17 cellular contexts compared by ENCODE assay signal in genomic region chr17:19354123-19354522, GRCh38. TPM values are rescaled to one million over a fixed set of nuclear protein-coding genes. Genes with fewer than 3 reads are reported as not detected.
DNase-seq lines count a peak whose midpoint lies in the region; ATAC-seq, FAIRE-seq and TF ChIP-seq lines count a peak whose summit lies in the region.
"Had no signal": no experiment of that assay in that cellular context is flagged by ENCODE, and none has a peak within 500 bp of the region (broad histone marks: within the 10 kb centered on the region; RNA-seq: fewer than 3 reads in every experiment).

No MANE protein-coding gene starts in this region.

- H3K4me3 ChIP-seq in A549 (no peak overlapping the region), HFF-Myc (replicated peaks; ENCODE audit: low read depth, low read length) (no peak overlapping the region), astrocyte (ENCODE audit: insufficient read depth, low read depth, low read length) (no peak overlapping the region), prostate gland (no peak overlapping the region), heart right ventricle (no peak overlapping the region)
- H3K4me3 ChIP-seq: upper lobe of right lung had no signal

- ATAC-seq in A549 (peak; percentile 81 to 82), foreskin keratinocyte (peak; percentile 86), HG03135 (IDR thresholded peaks at IDR 0.05; ENCODE audit: unreplicated experiment) (no peak), heart right ventricle (no peak)
- ATAC-seq: activated T-cell treated with anti-CD3 and anti-CD28 coated beads, Interleukin-2, amount 50 U/mL, for 4 hours; natural killer cell treated with Interleukin-12 subunit alpha and Interleukin-12 subunit beta and Interleukin-15 and Interleukin-18, amount 100 ng/mL, for 72 hours; upper lobe of right lung had no signal

- no peak overlapping the region for H2AFZ ChIP-seq in astrocyte (ENCODE audit: low read depth, low read length)

- H3K4me3 Mint-ChIP-seq in astrocyte (ENCODE audit: unreplicated experiment): peak overlapping the region; percentile 2
- H3K4me3 Mint-ChIP-seq: activated B cell treated with CpG ODN at 0.5 μM for 24 hours; activated T-cell treated with anti-CD3 and anti-CD28 coated beads, Interleukin-2, amount 50 U/mL, for 4 hours; immature natural killer cell; natural killer cell treated with Interleukin-12 subunit alpha and Interleukin-12 subunit beta and Interleukin-15 and Interleukin-18, amount 100 ng/mL, for 72 hours had no signal

- TF ChIP-seq POLR2A in A549 (IDR thresholded peaks at IDR 0.05; ENCODE audit: low read length) (no peak), prostate gland (IDR thresholded peaks at IDR 0.05) (no peak)

- H3K27me3 ChIP-seq in astrocyte (ENCODE audit: insufficient read depth, low read length) (no peaks in the 10 kb centered on the region), foreskin keratinocyte (no peaks in the 10 kb centered on the region), prostate gland (replicated peaks; ENCODE audit: insufficient read depth) (no peaks in the 10 kb centered on the region), heart right ventricle (no peaks in the 10 kb centered on the region)
- H3K27me3 ChIP-seq: BE2C, upper lobe of right lung had no signal

- CTCF ChIA-PET in A549 (lab: Yijun Ruan, JAX): interaction anchor here (1.1 to 14.6 kb wide), 10 partner anchors 8 to 413 kb away, joined by 3 to 362 read pairs (median 5); partner anchors contain the start of gene B9D1

- FAIRE-seq in A549 (lab: Jason Lieb, UNC) (peak; percentile 94), astrocyte (lab: Jason Lieb, UNC) (peak; percentile 98)

- TF ChIP-seq RAD21 in A549 (conservative IDR thresholded peaks at IDR 0.05 in 1 of 2, IDR thresholded peaks at IDR 0.05 in 1 of 2): no peak

- H3K27ac ChIP-seq in A549: no peak overlapping the region; a peak in 1 of 6 replicates
- H3K27ac ChIP-seq in astrocyte (ENCODE audit: low read depth, low read length): no peak overlapping the region
- no peak overlapping the region for H3K27ac ChIP-seq in foreskin keratinocyte
- H3K27ac ChIP-seq in prostate gland: no peak overlapping the region
- no peak overlapping the region for H3K27ac ChIP-seq in heart right ventricle
- H3K27ac ChIP-seq: upper lobe of right lung had no signal

- POLR2A ChIA-PET in A549 (lab: Yijun Ruan, JAX): interaction anchor here (0.9 to 1.5 kb wide), 5 partner anchors 8 to 94 kb away, joined by 3 to 7 read pairs (median 4); partner anchors contain the start of genes B9D1, MAPK7 and MFAP4

- peaks cover 7% of the 10 kb centered on the region for H3K4me1 Mint-ChIP-seq in astrocyte (ENCODE audit: low read depth, unreplicated experiment)
- H3K4me1 Mint-ChIP-seq: activated B cell treated with CpG ODN at 0.5 μM for 24 hours, immature natural killer cell had no signal

- TF ChIP-seq CTCF in A549 (IDR thresholded peaks at IDR 0.05) (no peak), HFF-Myc (IDR thresholded peaks at IDR 0.05; ENCODE audit: low read depth, low read length, missing control alignments) (no peak), astrocyte (IDR thresholded peaks at IDR 0.05; ENCODE audit: insufficient read depth, low read depth, low read length) (no peak), foreskin keratinocyte (conservative IDR thresholded peaks at IDR 0.05) (no peak), prostate gland (IDR thresholded peaks at IDR 0.05) (no peak), heart right ventricle (IDR thresholded peaks at IDR 0.05) (no peak)

- H3K36me3 Mint-ChIP-seq in astrocyte (ENCODE audit: low read depth, unreplicated experiment): peaks cover 9% of the 10 kb centered on the region
- H3K36me3 Mint-ChIP-seq: natural killer cell treated with Interleukin-12 subunit alpha and Interleukin-12 subunit beta and Interleukin-15 and Interleukin-18, amount 100 ng/mL, for 72 hours had no signal

- no peak overlapping the region for H3K9ac ChIP-seq in astrocyte (ENCODE audit: low read length)

- no peaks in the 10 kb centered on the region for H3K27me3 Mint-ChIP-seq in astrocyte (ENCODE audit: low read depth, unreplicated experiment)

- peak overlapping the region; percentile 35 for H3K27ac Mint-ChIP-seq in astrocyte (ENCODE audit: unreplicated experiment)
- H3K27ac Mint-ChIP-seq: activated B cell treated with CpG ODN at 0.5 μM for 24 hours; immature natural killer cell; natural killer cell treated with Interleukin-12 subunit alpha and Interleukin-12 subunit beta and Interleukin-15 and Interleukin-18, amount 100 ng/mL, for 72 hours had no signal

- DNase-seq in A549 (ENCODE audit: low read depth in 1 of 2, low spot score in 1 of 2) (peak in 1 of 2 experiments; percentile 53), HFF-Myc (ENCODE audit: extremely low read depth, low read depth) (peak; percentile 64), astrocyte (ENCODE audit: low read depth) (peak; percentile 93), foreskin keratinocyte (peak; percentile 56 to 74), prostate gland (ENCODE audit: low spot score) (no peak), heart right ventricle (no peak), NCI-H82 treated with DMSO at 0.1 percent for 48 hours (lab: John Stamatoyannopoulos, UW; ENCODE audit: unreplicated experiment) (no peak)
- DNase-seq: activated B cell treated with CpG ODN at 0.5 μM for 24 hours; activated T-cell treated with anti-CD3 and anti-CD28 coated beads, Interleukin-2, amount 50 U/mL, for 4 hours; BE2C; GDM1; immature natural killer cell; MV-4-11; upper lobe of right lung had no signal

- H3K4me2 ChIP-seq in A549 (peak overlapping the region; percentile 25; the same call in 2 of the 3 replicates), astrocyte (ENCODE audit: low read length) (peak overlapping the region; percentile 31)

- no peak for TF ChIP-seq EP300 in A549 (IDR thresholded peaks at IDR 0.05)

- intact Hi-C loops in prostate gland (cut with DNase I): no loop called here
- intact Hi-C loops in heart right ventricle (cut with DNase I): no loop called here

- H3K9me3 ChIP-seq in A549 (no peaks in the 10 kb centered on the region), astrocyte (ENCODE audit: insufficient read depth, low read depth, low read length) (no peaks in the 10 kb centered on the region), prostate gland (no peaks in the 10 kb centered on the region), heart right ventricle (no peaks in the 10 kb centered on the region)
- H3K9me3 ChIP-seq: BE2C, upper lobe of right lung had no signal

- no peaks in the 10 kb centered on the region for H3K79me2 ChIP-seq in astrocyte (ENCODE audit: insufficient read depth, low read length)

- H3K9me3 Mint-ChIP-seq in astrocyte (ENCODE audit: unreplicated experiment): no peaks in the 10 kb centered on the region
- H3K9me3 Mint-ChIP-seq: activated B cell treated with CpG ODN at 0.5 μM for 24 hours; activated T-cell treated with anti-CD3 and anti-CD28 coated beads, Interleukin-2, amount 50 U/mL, for 4 hours; immature natural killer cell; natural killer cell treated with Interleukin-12 subunit alpha and Interleukin-12 subunit beta and Interleukin-15 and Interleukin-18, amount 100 ng/mL, for 72 hours had no signal

- whole genome bisulfite sequencing in A549 (ENCODE audit: missing lambda C conversion rate): 14% methylated on average over 2 of the region's 2 CpGs
- 71% methylated on average over 2 of the region's 2 CpGs for WGBS in prostate gland
- 84 to 86% methylated on average over 2 of the region's 2 CpGs for WGBS in heart right ventricle, 2 donors

- no peaks in the 10 kb centered on the region for H4K20me1 ChIP-seq in astrocyte (ENCODE audit: insufficient read depth, low read length)

- H3K4me1 ChIP-seq in A549 (peaks cover 12% of the 10 kb centered on the region), astrocyte (ENCODE audit: insufficient read depth, low read length) (peaks cover 8% of the 10 kb centered on the region), foreskin keratinocyte (peaks cover 10% of the 10 kb centered on the region), prostate gland (replicated peaks) (no peaks in the 10 kb centered on the region), heart right ventricle (no peaks in the 10 kb centered on the region)
- H3K4me1 ChIP-seq: BE2C, upper lobe of right lung had no signal

- H3K36me3 ChIP-seq in astrocyte (ENCODE audit: insufficient read depth, low read length) (no peaks in the 10 kb centered on the region), prostate gland (no peaks in the 10 kb centered on the region), heart right ventricle (peaks cover 0 to 9% (median 0%) of the 10 kb centered on the region in 9 donors)
- H3K36me3 ChIP-seq: BE2C, upper lobe of right lung had no signal

RNA-seq across cellular contexts. Expression of gene B9D1, which starts 8.4 kb away (rescaled TPM):
- 60.6 and 65.6 TPM in 2 replicates for polyA plus RNA-seq in A549 (2011; rRNA removed)
- polyA plus RNA-seq in A549 (2012; cell fraction: cytosol; rRNA removed): 101 and 112 TPM in 2 replicates
- 98.6 and 98.8 TPM in 2 replicates for polyA plus RNA-seq in A549 (2012; cell fraction: nucleus; rRNA removed)
- 47.6 to 59.4 TPM (median 48.2 TPM) in 3 replicates for polyA plus RNA-seq in A549 (2017; fragmentation: RNase III; extraction: RNeasy Plus Mini Kit Qiagen cat#74134 plus additional on column Dnase treatment)
- polyA minus RNA-seq in A549 (2011; rRNA and poly(A)+ RNA removed): 80.8 and 98.0 TPM in 2 replicates
- total RNA-seq in astrocyte: 10.2 and 10.9 TPM in 2 replicates
- total RNA-seq in foreskin keratinocyte: 32.6 and 34.7 TPM in 2 replicates
- polyA plus RNA-seq in foreskin keratinocyte: 46.6 and 52.2 TPM in 2 replicates
- 10 to 100 TPM; 15.7 to 28.8 TPM for total RNA-seq in prostate gland
- 10 to 100 TPM in 5 of 10 donors, 1 to 10 TPM in 5; 5.3 to 18.8 (median 10.4) TPM for total RNA-seq in heart right ventricle
- polyA plus RNA-seq in heart right ventricle: 10 to 100 TPM in 1 of 2 donors, 1 to 10 TPM in 1; 9.4 to 11.6 TPM

RNA-seq across cellular contexts. Expression of gene MAPK7, which starts 24.2 kb away (rescaled TPM):
- polyA plus RNA-seq in A549 (2011; rRNA removed) (7.2 and 10.4 TPM in 2 replicates), A549 (2017; fragmentation: RNase III; extraction: RNeasy Plus Mini Kit Qiagen cat#74134 plus additional on column Dnase treatment) (20.1 to 25.8 TPM (median 23.3 TPM) in 3 replicates), foreskin keratinocyte (11.8 TPM in 2 replicates), heart right ventricle (10 to 100 TPM in 1 of 2 donors, 1 to 10 TPM in 1; 9.1 to 12.3 TPM)
- polyA plus RNA-seq in A549 (2012; cell fraction: cytosol; rRNA removed): 23.8 and 28.0 TPM in 2 replicates
- 37.5 and 53.0 TPM in 2 replicates for polyA plus RNA-seq in A549 (2012; cell fraction: nucleus; rRNA removed)
- 32.7 and 43.8 TPM in 2 replicates for polyA minus RNA-seq in A549 (2011; rRNA and poly(A)+ RNA removed)
- total RNA-seq in astrocyte (25.1 and 34.3 TPM in 2 replicates), foreskin keratinocyte (12.3 and 13.5 TPM in 2 replicates), prostate gland (10 to 100 TPM; 22.3 to 43.1 TPM), heart right ventricle (10 to 100 TPM in 6 of 10 donors, 1 to 10 TPM in 4; 7.3 to 16.6 (median 11.4) TPM)

RNA-seq across cellular contexts. Expression of gene MFAP4, which starts 32.9 kb away (rescaled TPM):
- not detected in 2 replicates for polyA plus RNA-seq in A549 (2011; rRNA removed)
- 0.08 TPM in 1 of 2 replicates, not detected in the other for polyA plus RNA-seq in A549 (2012; cell fraction: cytosol; rRNA removed)
- polyA plus RNA-seq in A549 (2012; cell fraction: nucleus; rRNA removed): 0.04 and 0.09 TPM in 2 replicates
- 0.04 to 0.13 TPM (median 0.13 TPM) in 3 replicates for polyA plus RNA-seq in A549 (2017; fragmentation: RNase III; extraction: RNeasy Plus Mini Kit Qiagen cat#74134 plus additional on column Dnase treatment)
- polyA minus RNA-seq in A549 (2011; rRNA and poly(A)+ RNA removed): not detected in 2 replicates
- total RNA-seq in astrocyte: 0.93 and 3.7 TPM in 2 replicates
- not detected in 2 replicates for total RNA-seq in foreskin keratinocyte
- not detected in 2 replicates for polyA plus RNA-seq in foreskin keratinocyte
- 100 to 1,000 TPM in 1 of 2 donors, 10 to 100 TPM in 1; 56.1 to 146 TPM for total RNA-seq in prostate gland
- total RNA-seq in heart right ventricle: 100 to 1,000 TPM in 1 of 10 donors, 10 to 100 TPM in 9; 15.4 to 101 (median 41.6) TPM
- polyA plus RNA-seq in heart right ventricle: 10 to 100 TPM; 27.5 to 44.7 TPM
- total RNA-seq: activated B cell treated with CpG ODN at 0.5 μM for 24 hours; natural killer cell treated with Interleukin-12 subunit alpha and Interleukin-12 subunit beta and Interleukin-15 and Interleukin-18, amount 100 ng/mL, for 72 hours; NCI-H460 had no signal

RNA-seq across cellular contexts. Expression of gene RNF112, which starts 56.9 kb away (rescaled TPM):
- 0.27 and 0.65 TPM in 2 replicates for polyA plus RNA-seq in A549 (2011; rRNA removed)
- 0.15 and 0.21 TPM in 2 replicates for polyA plus RNA-seq in A549 (2012; cell fraction: cytosol; rRNA removed)
- polyA plus RNA-seq in A549 (2012; cell fraction: nucleus; rRNA removed): 2.4 and 5.1 TPM in 2 replicates
- 0.66 to 2.7 TPM (median 1.4 TPM) in 3 replicates for polyA plus RNA-seq in A549 (2017; fragmentation: RNase III; extraction: RNeasy Plus Mini Kit Qiagen cat#74134 plus additional on column Dnase treatment)
- polyA minus RNA-seq in A549 (2011; rRNA and poly(A)+ RNA removed): 0.17 TPM in 1 of 2 replicates, not detected in the other
- total RNA-seq in astrocyte: 0.36 and 0.96 TPM in 2 replicates
- total RNA-seq in foreskin keratinocyte: 0.07 and 0.14 TPM in 2 replicates
- 0.04 and 0.07 TPM in 2 replicates for polyA plus RNA-seq in foreskin keratinocyte
- total RNA-seq in prostate gland: 1 to 10 TPM; 2.3 to 6.6 TPM
- total RNA-seq in heart right ventricle: 1 to 10 TPM in 5 of 10 donors, under 1 TPM in 5; 0.64 to 4.2 (median 1.0) TPM
- polyA plus RNA-seq in heart right ventricle: 1 to 10 TPM; 4.4 to 8.1 TPM
- polyA plus RNA-seq: immature natural killer cell had no signal

Comparison
In these comparisons a context has a peak if more than half of its experiments do, and no peak if none do; other contexts are left out.
1. ATAC-seq: peak in A549 (2 of 2) and foreskin keratinocyte (single experiment); none in HG03135 (single experiment) and heart right ventricle (0 of 8).
2. DNase-seq: peak in HFF-Myc (single experiment), astrocyte (single experiment) and foreskin keratinocyte (2 of 2); none in prostate gland (single experiment), heart right ventricle (0 of 2) and NCI-H82 treated with DMSO at 0.1 percent for 48 hours (single experiment).